ENCODE assay signal across 1 cellular context in genomic region chr17:42389135-42389417, GRCh38.
TF ChIP-seq lines count a peak whose summit lies in the region.

No MANE protein-coding gene starts in this region.

TF ChIP-seq in HepG2, 621 proteins besides CTCF, POLR2A, EP300 and RAD21:
- TF ChIP-seq FUBP1 (CRISPR knock-in tag; IDR thresholded peaks at IDR 0.05; ENCODE audit: borderline replicate concordance) (0 out of 2 replicates have a peak, but pooled peaks have one; percentile 85), KMT2B (CRISPR knock-in tag; IDR thresholded peaks at IDR 0.05) (no peak), CC2D1A (CRISPR knock-in tag; IDR thresholded peaks at IDR 0.05) (0 out of 2 replicates have a peak, but pooled peaks have one; percentile 6), NFYB (CRISPR knock-in tag; IDR thresholded peaks at IDR 0.05) (no peak), RARG (CRISPR knock-in tag; IDR thresholded peaks at IDR 0.05; ENCODE audit: low read depth) (0 out of 2 replicates have a peak, but pooled peaks have one; percentile 67), MBD4 (IDR thresholded peaks at IDR 0.05; ENCODE audit: borderline replicate concordance, low read length) (0 out of 2 replicates have a peak, but pooled peaks have one; percentile 52), BRF2 (CRISPR knock-in tag; IDR thresholded peaks at IDR 0.05) (0 out of 2 replicates have a peak, but pooled peaks have one; percentile 17), ZNF558 (CRISPR knock-in tag; IDR thresholded peaks at IDR 0.05; ENCODE audit: borderline replicate concordance) (no peak), ONECUT2 (CRISPR knock-in tag; IDR thresholded peaks at IDR 0.05) (no peak), XBP1 (CRISPR knock-in tag; IDR thresholded peaks at IDR 0.05) (0 out of 2 replicates have a peak, but pooled peaks have one; percentile 9), ZFP62 (CRISPR knock-in tag; IDR thresholded peaks at IDR 0.05) (no peak), ZNF44 (CRISPR knock-in tag; IDR thresholded peaks at IDR 0.05) (0 out of 2 replicates have a peak, but pooled peaks have one; percentile 7), HNF1A (IDR thresholded peaks at IDR 0.05; ENCODE audit: low read depth) (no peak), HNF1A (CRISPR knock-in tag; IDR thresholded peaks at IDR 0.05; ENCODE audit: borderline replicate concordance) (no peak), PAF1 (CRISPR knock-in tag; IDR thresholded peaks at IDR 0.05) (no peak), PRPF4 (IDR thresholded peaks at IDR 0.05; ENCODE audit: low read depth, low read length, poor library complexity, severe bottlenecking) (peak; percentile 91), ZNF343 (CRISPR knock-in tag; IDR thresholded peaks at IDR 0.05) (0 out of 2 replicates have a peak, but pooled peaks have one; percentile 14)
